9 cellular contexts compared by ENCODE assay signal in the genomic region with DNA sequence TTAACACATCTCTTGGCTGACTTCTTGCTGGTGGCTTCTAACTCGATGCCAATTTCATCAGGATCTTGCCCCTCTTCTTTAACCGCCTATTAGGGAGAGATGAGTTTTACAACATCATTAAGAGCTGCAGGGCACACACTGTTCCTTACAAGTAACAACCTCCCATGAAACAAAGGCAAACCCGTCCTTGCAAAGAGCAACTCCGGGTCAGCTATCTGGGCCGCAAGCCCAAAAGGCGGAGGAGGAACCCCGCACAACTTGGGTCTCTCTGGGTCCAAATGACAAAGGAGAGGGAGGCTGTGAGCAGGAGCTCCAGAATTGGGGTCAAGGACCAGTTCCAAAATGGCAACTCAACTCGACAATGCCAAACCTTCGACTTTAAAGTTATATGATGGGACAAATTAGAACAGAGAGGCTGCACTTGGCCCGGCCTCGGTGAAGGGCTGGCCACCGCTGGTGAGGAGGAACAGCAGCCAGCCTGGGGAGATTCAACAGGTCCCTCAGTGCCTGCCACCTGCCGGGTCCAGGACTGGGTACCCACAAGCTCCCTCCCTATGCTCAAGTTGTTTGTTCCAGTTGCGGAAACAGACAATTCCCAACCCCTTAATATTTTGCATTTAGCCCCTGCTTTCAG. TPM values are rescaled to one million over a fixed set of nuclear protein-coding genes. Genes with fewer than 3 reads are reported as not detected.
DNase-seq lines count a peak whose midpoint lies in the region; ATAC-seq, FAIRE-seq and TF ChIP-seq lines count a peak whose summit lies in the region.
"Had no signal": no experiment of that assay in that cellular context is flagged by ENCODE, and none has a peak within 500 bp of the region (broad histone marks: within the 10 kb centered on the region; RNA-seq: fewer than 3 reads in every experiment).

No MANE protein-coding gene starts in this region.

- TF ChIP-seq EP300 in GM12878 (IDR thresholded peaks at IDR 0.05; ENCODE audit: borderline replicate concordance in 1 of 2, control insufficient read depth in 1 of 2, low read depth in 2 of 2, low read length in 2 of 2): no peak

- H3K27me3 Mint-ChIP-seq in activated CD4-positive, alpha-beta T cell treated with anti-CD3 and anti-CD28 coated beads, Interleukin-2, amount 10 ng/mL, durations not matched to agents 7 days and 5 days: no peaks in the 10 kb centered on the region

- TF ChIP-seq POLR2A in GM12878 (IDR thresholded peaks at IDR 0.05; ENCODE audit: low read depth, low read length) (no peak), lower leg skin (IDR thresholded peaks at IDR 0.05) (no peak)

- H3K36me3 ChIP-seq in GM12878 (ENCODE audit: control insufficient read depth in 2 of 2, insufficient read depth in 2 of 2, low read length in 1 of 2): peaks cover 3 to 32% of the 10 kb centered on the region in 2 experiments
- peaks cover 22 to 60% (median 39%) of the 10 kb centered on the region in 3 donors for H3K36me3 ChIP-seq in tibial artery

- H2AFZ ChIP-seq in GM12878 (ENCODE audit: control insufficient read depth, low read depth, low read length): no peak overlapping the region

- H3K4me3 ChIP-seq in GM12878 (peak overlapping the region; percentile 97), lower leg skin (ENCODE audit: low read depth, poor library complexity, severe bottlenecking) (peak overlapping the region; percentile 88), tibial artery (peak overlapping the region; percentile 80 to 92)

- H3K27me3 ChIP-seq in GM12878 (replicated peaks in 1 of 2; ENCODE audit: control insufficient read depth in 2 of 2, insufficient read depth in 2 of 2, low read length in 1 of 2): no peaks in the 10 kb centered on the region
- H3K27me3 ChIP-seq in tibial artery: no peaks in the 10 kb centered on the region

- H3K27ac ChIP-seq in GM12878 (ENCODE audit: control insufficient read depth, insufficient read depth) (peak overlapping the region; percentile 83), tibial artery (peak overlapping the region; percentile 94 to 98)

- peak overlapping the region; percentile 100 for H3K27ac Mint-ChIP-seq in activated CD4-positive, alpha-beta T cell treated with anti-CD3 and anti-CD28 coated beads, Interleukin-2, amount 10 ng/mL, durations not matched to agents 7 days and 5 days

- peaks cover 66% of the 10 kb centered on the region for H3K36me3 Mint-ChIP-seq in activated CD4-positive, alpha-beta T cell treated with anti-CD3 and anti-CD28 coated beads, Interleukin-2, amount 10 ng/mL, durations not matched to agents 7 days and 5 days (ENCODE audit: low read depth)

- H3K9ac ChIP-seq in GM12878 (ENCODE audit: control insufficient read depth, insufficient read depth, low read length): peak overlapping the region; percentile 92

- POLR2A ChIA-PET in activated CD4-positive, alpha-beta T cell treated with anti-CD3 and anti-CD28 coated beads, Interleukin-2, amount 10 ng/mL, durations not matched to agents 7 days and 5 days (lab: Charles Lee): interaction anchor here (1.6 kb wide), 2 partner anchors 68 to 282 kb away, joined by 4 to 7 read pairs; a partner anchor contains a TSS
- POLR2A ChIA-PET in GM12878 (lab: Charles Lee): interaction anchor here (0.7 to 3.5 kb wide), 6 partner anchors 9 to 830 kb away, joined by 3 to 11 read pairs (median 4); a partner anchor contains a TSS

- BruUV-seq in GM12878 (replicated peaks; lab: Mats Ljungman, UMichigan): no TSS peak

- H3K4me3 Mint-ChIP-seq in activated CD4-positive, alpha-beta T cell treated with anti-CD3 and anti-CD28 coated beads, Interleukin-2, amount 10 ng/mL, durations not matched to agents 7 days and 5 days: peak overlapping the region; percentile 100

- intact Hi-C loops in GM12878 (cut with micrococcal nuclease; ENCODE audit: unreplicated experiment): loop anchor here (5.0 kb wide), 1 partner anchor 66 kb away; no protein-coding TSS in a partner anchor
- intact Hi-C loops in lower leg skin (cut with DNase I; ENCODE audit: low total_unique reads): no loop called here
- intact Hi-C loops in tibial artery (cut with DNase I; ENCODE audit: low total_unique reads): loop anchor here (10.0 kb wide), 1 partner anchor 73 kb away; a partner anchor contains a TSS

- H3K9me3 Mint-ChIP-seq in activated CD4-positive, alpha-beta T cell treated with anti-CD3 and anti-CD28 coated beads, Interleukin-2, amount 10 ng/mL, durations not matched to agents 7 days and 5 days: no peaks in the 10 kb centered on the region

- peaks cover 90% of the 10 kb centered on the region for H3K79me2 ChIP-seq in GM12878 (ENCODE audit: control insufficient read depth, insufficient read depth, low read length)

- peaks cover 7% of the 10 kb centered on the region for H4K20me1 ChIP-seq in GM12878 (ENCODE audit: control insufficient read depth, insufficient read depth)

- TF ChIP-seq CTCF in GM12878 (IDR thresholded peaks at IDR 0.05 in 2 of 3, conservative IDR thresholded peaks at IDR 0.05 in 1 of 3; ENCODE audit: control insufficient read depth in 2 of 3, extremely low read depth in 1 of 3, insufficient read depth in 1 of 3, low read depth in 3 of 3, low read length in 3 of 3) (no peak), lower leg skin (IDR thresholded peaks at IDR 0.05) (no peak), tibial artery (IDR thresholded peaks at IDR 0.05) (no peak)

- TF ChIP-seq RAD21 in GM12878 (IDR thresholded peaks at IDR 0.05; ENCODE audit: insufficient read depth, low read depth, low read length): no peak

- H3K4me1 ChIP-seq in GM12878 (ENCODE audit: control insufficient read depth, insufficient read depth, low read length) (peaks cover 5% of the 10 kb centered on the region), tibial artery (peaks cover 0 to 56% (median 47%) of the 10 kb centered on the region in 4 donors)

- RAD21 ChIA-PET in GM12878 (lab: Charles Lee; ENCODE audit: unreplicated experiment): interaction anchor here (3.7 kb wide), 1 partner anchor 66 kb away, joined by 12 read pairs; no protein-coding TSS in a partner anchor

- no peak for DNase-seq in activated CD4-positive, alpha-beta T cell treated with anti-CD3 and anti-CD28 coated beads, Interleukin-2, amount 10 ng/mL, durations not matched to agents 7 days and 5 days
- no peak for DNase-seq in activated CD4-positive, alpha-beta T cell treated with anti-CD3 and anti-CD28 coated beads, Interleukin-2, amount 50 U/mL, for 1 hour
- DNase-seq in GM12878 (ENCODE audit: low read depth, low spot score) (no peak), lower leg skin (ENCODE audit: low spot score in 2 of 2) (peak; percentile 24 to 84), tibial artery (peak in 1 of 2 donors; percentile 31), NCI-H2107 (lab: John Stamatoyannopoulos, UW) (no peak)

- SMC1A ChIA-PET in GM12878 (lab: Charles Lee; ENCODE audit: uncharacterized antibody, unreplicated experiment): interaction anchor here (0.9 to 1.9 kb wide), 4 partner anchors 8 to 67 kb away, joined by 3 to 5 read pairs (median 4); no protein-coding TSS in a partner anchor

- ATAC-seq in GM12878: no peak; the same call in 2 of the 3 replicates
- no peak for ATAC-seq in HG03342 (IDR thresholded peaks at IDR 0.05; ENCODE audit: unreplicated experiment)
- no peak for ATAC-seq in GM18907 (IDR thresholded peaks at IDR 0.05; ENCODE audit: unreplicated experiment)

- peak overlapping the region; percentile 71 for H3K4me2 ChIP-seq in GM12878 (ENCODE audit: control insufficient read depth, insufficient read depth)

- no peak for FAIRE-seq in GM12878 (lab: Jason Lieb, UNC)
- FAIRE-seq: G401.6 had no signal

- H3K4me1 Mint-ChIP-seq in activated CD4-positive, alpha-beta T cell treated with anti-CD3 and anti-CD28 coated beads, Interleukin-2, amount 10 ng/mL, durations not matched to agents 7 days and 5 days: peaks cover 59% of the 10 kb centered on the region

- 28% methylated on average over 14 of the region's 14 CpGs for WGBS in GM12878 (ENCODE audit: insufficient coverage, insufficient replicate concordance, low lambda C conversion rate, missing lambda C conversion rate)
- WGBS in lower leg skin, 2 donors: 5 to 17% methylated on average over 13 to 14 of the region's 14 CpGs

- CTCF ChIA-PET in activated CD4-positive, alpha-beta T cell treated with anti-CD3 and anti-CD28 coated beads, Interleukin-2, amount 10 ng/mL, durations not matched to agents 7 days and 5 days (lab: Charles Lee): interaction anchor here (1.0 to 1.7 kb wide), 5 partner anchors 12 to 68 kb away, joined by 3 to 8 read pairs (median 4); a partner anchor contains a TSS
- CTCF ChIA-PET in GM12878 (lab: Yijun Ruan, JAX): interaction anchor here (1.1 to 4.7 kb wide), 5 partner anchors 10 to 830 kb away, joined by 3 to 35 read pairs (median 4); a partner anchor contains a TSS

- no peaks in the 10 kb centered on the region for H3K9me3 ChIP-seq in GM12878 (replicated peaks; ENCODE audit: control insufficient read depth, insufficient read depth, low read length)
- H3K9me3 ChIP-seq in tibial artery: no peaks in the 10 kb centered on the region

- in situ Hi-C loops in GM12878 (cut with MboI): no loop called here

RNA-seq across cellular contexts. Expression of a gene that starts 1.1 kb away (rescaled TPM):
- total RNA-seq in activated CD4-positive, alpha-beta T cell treated with anti-CD3 and anti-CD28 coated beads, Interleukin-2, amount 10 ng/mL, durations not matched to agents 7 days and 5 days: 10 to 100 TPM; 81.0 to 99.6 TPM
- 316 and 336 TPM in 2 replicates for total RNA-seq in GM12878 (2013; cell fraction: nucleolus; rRNA removed)
- total RNA-seq in GM12878 (2014; rRNA removed): 30.3 and 36.3 TPM in 2 replicates
- 33.3 and 34.5 TPM in 2 replicates for total RNA-seq in GM12878 (2014; rRNA removed; fragmentation: Illumina TruSeq; extraction: Trizol)
- total RNA-seq in GM12878 (2021): 78.3 and 89.2 TPM in 2 replicates
- 26.4 TPM for polyA plus RNA-seq in GM12878 (2011; ENCODE audit: low read depth)
- polyA plus RNA-seq in GM12878 (2011; rRNA removed): 26.5 and 27.7 TPM in 2 replicates
- polyA plus RNA-seq in GM12878 (2011; cell fraction: cytosol; rRNA removed): 17.6 and 31.8 TPM in 2 replicates
- 182 and 211 TPM in 2 replicates for polyA plus RNA-seq in GM12878 (2011; cell fraction: nucleus; rRNA removed)
- 45.0 and 45.5 TPM in 2 replicates for polyA plus RNA-seq in GM12878 (2012)
- polyA plus RNA-seq in GM12878 (2014; fragmentation: Illumina TruSeq; extraction: Trizol): 49.6 and 53.2 TPM in 2 replicates
- polyA plus RNA-seq in GM12878 (2014; fragmentation: Nextera tagmentation; extraction: Ambion mirVana): 10 to 100 TPM in 1 of 2 experiments, 1 to 10 TPM in 1; 4.5 to 24.6 TPM
- polyA plus RNA-seq in GM12878 (2014; rRNA removed): 52.7 and 57.8 TPM in 2 replicates
- polyA plus RNA-seq in GM12878 (2016; fragmentation: Nextera tagmentation; extraction: Ambion mirVana): 10 to 100 TPM; 70.0 to 74.1 TPM
- 32.6 and 38.3 TPM in 2 replicates for polyA minus RNA-seq in GM12878 (2011; rRNA and poly(A)+ RNA removed)
- polyA minus RNA-seq in GM12878 (2011; cell fraction: cytosol; rRNA and poly(A)+ RNA removed): 9.8 and 15.9 TPM in 2 replicates
- polyA minus RNA-seq in GM12878 (2011; cell fraction: nucleus; rRNA and poly(A)+ RNA removed): 47.8 and 77.2 TPM in 2 replicates
- 10 to 100 TPM; 14.0 to 51.2 (median 28.7) TPM for total RNA-seq in lower leg skin

RNA-seq across cellular contexts. Expression of a gene that starts 1.5 kb away (rescaled TPM):
- total RNA-seq in activated CD4-positive, alpha-beta T cell treated with anti-CD3 and anti-CD28 coated beads, Interleukin-2, amount 10 ng/mL, durations not matched to agents 7 days and 5 days: 100 to 1,000 TPM; 113 to 131 TPM
- total RNA-seq in GM12878 (2013; cell fraction: nucleolus; rRNA removed): 316 and 319 TPM in 2 replicates
- total RNA-seq in GM12878 (2014; rRNA removed) (45.0 and 55.9 TPM in 2 replicates), GM12878 (2014; rRNA removed; fragmentation: Illumina TruSeq; extraction: Trizol) (49.2 and 53.0 TPM in 2 replicates), GM12878 (2021) (110 and 122 TPM in 2 replicates), lower leg skin (100 to 1,000 TPM in 1 of 4 donors, 10 to 100 TPM in 3; 41.6 to 136 (median 80.4) TPM)
- polyA plus RNA-seq in GM12878 (2011; ENCODE audit: low read depth): 25.5 TPM
- polyA plus RNA-seq in GM12878 (2011; rRNA removed) (54.9 and 62.1 TPM in 2 replicates), GM12878 (2014; fragmentation: Illumina TruSeq; extraction: Trizol) (66.6 and 70.3 TPM in 2 replicates), GM12878 (2014; fragmentation: Nextera tagmentation; extraction: Ambion mirVana) (1 to 10 TPM; 1.6 to 2.9 TPM), GM12878 (2014; rRNA removed) (114 and 122 TPM in 2 replicates), GM12878 (2016; fragmentation: Nextera tagmentation; extraction: Ambion mirVana) (100 to 1,000 TPM; 126 to 131 TPM)
- polyA plus RNA-seq in GM12878 (2011; cell fraction: cytosol; rRNA removed): 58.3 and 103 TPM in 2 replicates
- polyA plus RNA-seq in GM12878 (2011; cell fraction: nucleus; rRNA removed): 206 and 327 TPM in 2 replicates
- polyA plus RNA-seq in GM12878 (2012): 61.7 and 61.9 TPM in 2 replicates
- 21.7 and 34.3 TPM in 2 replicates for polyA minus RNA-seq in GM12878 (2011; rRNA and poly(A)+ RNA removed)
- polyA minus RNA-seq in GM12878 (2011; cell fraction: cytosol; rRNA and poly(A)+ RNA removed): 27.4 and 29.1 TPM in 2 replicates
- polyA minus RNA-seq in GM12878 (2011; cell fraction: nucleus; rRNA and poly(A)+ RNA removed): 67.8 and 87.7 TPM in 2 replicates

RNA-seq across cellular contexts. Expression of a gene that starts 53.7 kb away (rescaled TPM):
- under 1 TPM; 0.40 to 0.58 TPM for total RNA-seq in activated CD4-positive, alpha-beta T cell treated with anti-CD3 and anti-CD28 coated beads, Interleukin-2, amount 10 ng/mL, durations not matched to agents 7 days and 5 days
- 1.2 and 3.6 TPM in 2 replicates for total RNA-seq in GM12878 (2013; cell fraction: nucleolus; rRNA removed)
- total RNA-seq in GM12878 (2014; rRNA removed): 0.06 TPM in 1 of 2 replicates, not detected in the other
- total RNA-seq in GM12878 (2014; rRNA removed; fragmentation: Illumina TruSeq; extraction: Trizol): 0.23 TPM in 1 of 2 replicates, not detected in the other
- 0.16 and 0.36 TPM in 2 replicates for total RNA-seq in GM12878 (2021)
- polyA plus RNA-seq in GM12878 (2011; ENCODE audit: low read depth): 0.33 TPM
- 0.06 and 0.27 TPM in 2 replicates for polyA plus RNA-seq in GM12878 (2011; rRNA removed)
- 0.22 and 0.25 TPM in 2 replicates for polyA plus RNA-seq in GM12878 (2011; cell fraction: cytosol; rRNA removed)
- polyA plus RNA-seq in GM12878 (2011; cell fraction: nucleus; rRNA removed): 1.1 and 1.2 TPM in 2 replicates
- 0.56 and 0.65 TPM in 2 replicates for polyA plus RNA-seq in GM12878 (2012)
- polyA plus RNA-seq in GM12878 (2014; fragmentation: Illumina TruSeq; extraction: Trizol): 0.08 and 0.10 TPM in 2 replicates
- under 1 TPM in 1 of 2 experiments, not detected in 1; 0.02 TPM for polyA plus RNA-seq in GM12878 (2014; fragmentation: Nextera tagmentation; extraction: Ambion mirVana)
- 0.05 and 0.14 TPM in 2 replicates for polyA plus RNA-seq in GM12878 (2014; rRNA removed)
- under 1 TPM in 1 of 2 experiments, not detected in 1; 0.05 TPM for polyA plus RNA-seq in GM12878 (2016; fragmentation: Nextera tagmentation; extraction: Ambion mirVana)
- polyA minus RNA-seq in GM12878 (2011; rRNA and poly(A)+ RNA removed): 0.10 and 0.22 TPM in 2 replicates
- polyA minus RNA-seq in GM12878 (2011; cell fraction: cytosol; rRNA and poly(A)+ RNA removed): not detected in 2 replicates
- 0.12 TPM in 1 of 2 replicates, not detected in the other for polyA minus RNA-seq in GM12878 (2011; cell fraction: nucleus; rRNA and poly(A)+ RNA removed)
- total RNA-seq in lower leg skin: 100 to 1,000 TPM; 250 to 282 (median 259) TPM

RNA-seq across cellular contexts. Expression of a gene that starts 58.9 kb away (rescaled TPM):
- 10 to 100 TPM; 43.5 to 48.2 TPM for total RNA-seq in activated CD4-positive, alpha-beta T cell treated with anti-CD3 and anti-CD28 coated beads, Interleukin-2, amount 10 ng/mL, durations not matched to agents 7 days and 5 days
- 9.1 and 11.0 TPM in 2 replicates for total RNA-seq in GM12878 (2013; cell fraction: nucleolus; rRNA removed)
- total RNA-seq in GM12878 (2014; rRNA removed) (177 and 211 TPM in 2 replicates), GM12878 (2014; rRNA removed; fragmentation: Illumina TruSeq; extraction: Trizol) (34.9 and 41.2 TPM in 2 replicates), GM12878 (2021) (61.1 and 61.3 TPM in 2 replicates), lower leg skin (10 to 100 TPM; 43.6 to 65.5 (median 54.1) TPM)
- polyA plus RNA-seq in GM12878 (2011; ENCODE audit: low read depth): 8.1 TPM
- polyA plus RNA-seq in GM12878 (2011; rRNA removed) (12.4 and 24.3 TPM in 2 replicates), GM12878 (2014; fragmentation: Illumina TruSeq; extraction: Trizol) (3.5 and 16.8 TPM in 2 replicates), GM12878 (2014; fragmentation: Nextera tagmentation; extraction: Ambion mirVana) (10 to 100 TPM in 1 of 2 experiments, 1 to 10 TPM in 1; 9.4 to 38.1 TPM), GM12878 (2014; rRNA removed) (119 and 171 TPM in 2 replicates), GM12878 (2016; fragmentation: Nextera tagmentation; extraction: Ambion mirVana) (100 to 1,000 TPM; 113 to 118 TPM)
- 32.8 and 53.4 TPM in 2 replicates for polyA plus RNA-seq in GM12878 (2011; cell fraction: cytosol; rRNA removed)
- 20.9 and 31.4 TPM in 2 replicates for polyA plus RNA-seq in GM12878 (2011; cell fraction: nucleus; rRNA removed)
- polyA plus RNA-seq in GM12878 (2012): 44.0 and 63.5 TPM in 2 replicates
- 4.8 and 13.2 TPM in 2 replicates for polyA minus RNA-seq in GM12878 (2011; rRNA and poly(A)+ RNA removed)
- polyA minus RNA-seq in GM12878 (2011; cell fraction: cytosol; rRNA and poly(A)+ RNA removed): 6.2 and 10.8 TPM in 2 replicates
- 8.9 and 16.1 TPM in 2 replicates for polyA minus RNA-seq in GM12878 (2011; cell fraction: nucleus; rRNA and poly(A)+ RNA removed)

RNA-seq across cellular contexts. Expression of a gene that starts 59.4 kb away (rescaled TPM):
- 1 to 10 TPM; 2.0 TPM for total RNA-seq in activated CD4-positive, alpha-beta T cell treated with anti-CD3 and anti-CD28 coated beads, Interleukin-2, amount 10 ng/mL, durations not matched to agents 7 days and 5 days
- total RNA-seq in GM12878 (2013; cell fraction: nucleolus; rRNA removed): 0.64 and 2.5 TPM in 2 replicates
- total RNA-seq in GM12878 (2014; rRNA removed) (1.2 and 1.7 TPM in 2 replicates), GM12878 (2014; rRNA removed; fragmentation: Illumina TruSeq; extraction: Trizol) (0.49 and 0.55 TPM in 2 replicates), GM12878 (2021) (1.1 and 1.5 TPM in 2 replicates), lower leg skin (10 to 100 TPM; 20.1 to 38.1 (median 24.8) TPM)
- polyA plus RNA-seq in GM12878 (2011; ENCODE audit: low read depth): 0.31 TPM
- polyA plus RNA-seq in GM12878 (2011; rRNA removed) (0.84 TPM in 2 replicates), GM12878 (2014; fragmentation: Illumina TruSeq; extraction: Trizol) (0.29 TPM in 1 of 2 replicates, not detected in the other), GM12878 (2014; fragmentation: Nextera tagmentation; extraction: Ambion mirVana) (under 1 TPM in 1 of 2 experiments, not detected in 1; 0.35 TPM), GM12878 (2014; rRNA removed) (1.0 and 1.6 TPM in 2 replicates), GM12878 (2016; fragmentation: Nextera tagmentation; extraction: Ambion mirVana) (1 to 10 TPM; 1.1 to 1.8 TPM)
- 1.8 and 3.0 TPM in 2 replicates for polyA plus RNA-seq in GM12878 (2011; cell fraction: cytosol; rRNA removed)
- polyA plus RNA-seq in GM12878 (2011; cell fraction: nucleus; rRNA removed): 1.4 and 2.1 TPM in 2 replicates
- polyA plus RNA-seq in GM12878 (2012): 2.0 and 2.6 TPM in 2 replicates
- 0.29 and 0.52 TPM in 2 replicates for polyA minus RNA-seq in GM12878 (2011; rRNA and poly(A)+ RNA removed)
- polyA minus RNA-seq in GM12878 (2011; cell fraction: cytosol; rRNA and poly(A)+ RNA removed): not detected in 2 replicates
- 0.77 TPM in 1 of 2 replicates, not detected in the other for polyA minus RNA-seq in GM12878 (2011; cell fraction: nucleus; rRNA and poly(A)+ RNA removed)

Comparison
In these comparisons a context has a peak if more than half of its experiments do, and no peak if none do; other contexts are left out.
1. DNase-seq: peak in lower leg skin (2 of 2); none in activated CD4-positive, alpha-beta T cell treated with anti-CD3 and anti-CD28 coated beads, Interleukin-2, amount 10 ng/mL, durations not matched to agents 7 days and 5 days (single experiment), activated CD4-positive, alpha-beta T cell treated with anti-CD3 and anti-CD28 coated beads, Interleukin-2, amount 50 U/mL, for 1 hour (single experiment), GM12878 (single experiment) and NCI-H2107 (single experiment).
2. RNA of a gene that starts 53.7 kb away (total RNA-seq): 250 to 282 TPM in lower leg skin; 0.40 to 0.58 TPM in activated CD4-positive, alpha-beta T cell treated with anti-CD3 and anti-CD28 coated beads, Interleukin-2, amount 10 ng/mL, durations not matched to agents 7 days and 5 days and 0.06 to 3.6 TPM in GM12878; every median in the first group is over 10 times any median in the second.
3. Peak in every context shown above with its lines, with median percentiles within 50 percentile points of each other: H3K4me3 ChIP-seq.